Comparison of ENCODE assay signal across 1 cellular context in the genomic region with DNA sequence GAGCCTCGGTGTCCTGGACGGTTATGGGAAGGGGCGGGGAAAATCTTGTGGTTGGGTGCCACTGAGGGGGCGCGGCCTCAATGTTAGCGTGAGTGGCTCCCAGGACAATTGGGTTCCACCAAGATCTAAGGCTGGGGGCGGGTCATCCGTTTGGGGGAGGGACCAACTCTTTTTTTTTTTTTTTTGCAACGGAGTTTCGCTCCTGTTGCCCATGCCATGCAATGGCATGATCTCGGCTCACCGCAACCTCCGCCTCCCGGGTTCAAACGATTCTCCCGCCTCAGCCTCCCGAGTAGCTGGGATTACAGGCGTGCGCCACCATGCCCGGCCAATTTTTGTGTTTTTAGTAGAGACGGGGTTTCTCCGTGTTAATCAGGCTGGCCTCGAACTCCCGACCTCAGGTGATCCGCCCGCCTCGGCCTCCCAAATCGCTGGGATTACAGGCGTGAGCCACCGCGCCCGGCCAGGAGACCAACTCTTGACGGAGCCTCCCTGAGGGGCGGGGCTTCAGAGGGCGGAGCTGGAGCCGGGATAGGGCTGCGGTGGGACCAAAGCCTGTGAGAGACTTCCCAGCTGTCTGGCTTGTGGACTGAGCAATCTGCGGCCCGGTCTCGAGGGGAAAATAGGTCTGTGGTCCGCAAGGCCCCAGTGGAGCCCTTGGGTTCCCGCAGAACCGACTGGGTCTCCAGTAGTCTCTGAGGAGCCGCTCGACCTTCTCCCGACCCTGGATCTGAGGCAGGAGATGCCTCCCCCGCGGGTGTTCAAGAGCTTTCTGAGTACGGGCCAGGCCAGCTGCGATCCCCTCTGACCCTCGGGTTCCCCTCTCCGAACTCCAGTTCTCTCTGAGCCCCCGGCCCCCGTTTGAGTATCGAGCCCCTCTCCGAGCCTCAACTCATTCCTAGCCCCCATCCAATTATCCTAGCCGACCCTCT.
TF ChIP-seq lines count a peak whose summit lies in the region.

No MANE protein-coding gene starts in this region.

TF ChIP-seq in K562, 482 proteins besides CTCF, POLR2A, EP300 and RAD21 (continued from another document):
- TF ChIP-seq, protein P1, sequence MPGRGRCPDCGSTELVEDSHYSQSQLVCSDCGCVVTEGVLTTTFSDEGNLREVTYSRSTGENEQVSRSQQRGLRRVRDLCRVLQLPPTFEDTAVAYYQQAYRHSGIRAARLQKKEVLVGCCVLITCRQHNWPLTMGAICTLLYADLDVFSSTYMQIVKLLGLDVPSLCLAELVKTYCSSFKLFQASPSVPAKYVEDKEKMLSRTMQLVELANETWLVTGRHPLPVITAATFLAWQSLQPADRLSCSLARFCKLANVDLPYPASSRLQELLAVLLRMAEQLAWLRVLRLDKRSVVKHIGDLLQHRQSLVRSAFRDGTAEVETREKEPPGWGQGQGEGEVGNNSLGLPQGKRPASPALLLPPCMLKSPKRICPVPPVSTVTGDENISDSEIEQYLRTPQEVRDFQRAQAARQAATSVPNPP (IDR thresholded peaks at IDR 0.05; ENCODE audit: borderline replicate concordance, insufficient read depth, insufficient read length): no peak
- TF ChIP-seq, protein P2, sequence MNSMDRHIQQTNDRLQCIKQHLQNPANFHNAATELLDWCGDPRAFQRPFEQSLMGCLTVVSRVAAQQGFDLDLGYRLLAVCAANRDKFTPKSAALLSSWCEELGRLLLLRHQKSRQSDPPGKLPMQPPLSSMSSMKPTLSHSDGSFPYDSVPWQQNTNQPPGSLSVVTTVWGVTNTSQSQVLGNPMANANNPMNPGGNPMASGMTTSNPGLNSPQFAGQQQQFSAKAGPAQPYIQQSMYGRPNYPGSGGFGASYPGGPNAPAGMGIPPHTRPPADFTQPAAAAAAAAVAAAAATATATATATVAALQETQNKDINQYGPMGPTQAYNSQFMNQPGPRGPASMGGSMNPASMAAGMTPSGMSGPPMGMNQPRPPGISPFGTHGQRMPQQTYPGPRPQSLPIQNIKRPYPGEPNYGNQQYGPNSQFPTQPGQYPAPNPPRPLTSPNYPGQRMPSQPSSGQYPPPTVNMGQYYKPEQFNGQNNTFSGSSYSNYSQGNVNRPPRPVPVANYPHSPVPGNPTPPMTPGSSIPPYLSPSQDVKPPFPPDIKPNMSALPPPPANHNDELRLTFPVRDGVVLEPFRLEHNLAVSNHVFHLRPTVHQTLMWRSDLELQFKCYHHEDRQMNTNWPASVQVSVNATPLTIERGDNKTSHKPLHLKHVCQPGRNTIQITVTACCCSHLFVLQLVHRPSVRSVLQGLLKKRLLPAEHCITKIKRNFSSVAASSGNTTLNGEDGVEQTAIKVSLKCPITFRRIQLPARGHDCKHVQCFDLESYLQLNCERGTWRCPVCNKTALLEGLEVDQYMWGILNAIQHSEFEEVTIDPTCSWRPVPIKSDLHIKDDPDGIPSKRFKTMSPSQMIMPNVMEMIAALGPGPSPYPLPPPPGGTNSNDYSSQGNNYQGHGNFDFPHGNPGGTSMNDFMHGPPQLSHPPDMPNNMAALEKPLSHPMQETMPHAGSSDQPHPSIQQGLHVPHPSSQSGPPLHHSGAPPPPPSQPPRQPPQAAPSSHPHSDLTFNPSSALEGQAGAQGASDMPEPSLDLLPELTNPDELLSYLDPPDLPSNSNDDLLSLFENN (IDR thresholded peaks at IDR 0.05; ENCODE audit: low read depth in 2 of 2, low read length in 2 of 2): no peak
- TF ChIP-seq, protein P3, sequence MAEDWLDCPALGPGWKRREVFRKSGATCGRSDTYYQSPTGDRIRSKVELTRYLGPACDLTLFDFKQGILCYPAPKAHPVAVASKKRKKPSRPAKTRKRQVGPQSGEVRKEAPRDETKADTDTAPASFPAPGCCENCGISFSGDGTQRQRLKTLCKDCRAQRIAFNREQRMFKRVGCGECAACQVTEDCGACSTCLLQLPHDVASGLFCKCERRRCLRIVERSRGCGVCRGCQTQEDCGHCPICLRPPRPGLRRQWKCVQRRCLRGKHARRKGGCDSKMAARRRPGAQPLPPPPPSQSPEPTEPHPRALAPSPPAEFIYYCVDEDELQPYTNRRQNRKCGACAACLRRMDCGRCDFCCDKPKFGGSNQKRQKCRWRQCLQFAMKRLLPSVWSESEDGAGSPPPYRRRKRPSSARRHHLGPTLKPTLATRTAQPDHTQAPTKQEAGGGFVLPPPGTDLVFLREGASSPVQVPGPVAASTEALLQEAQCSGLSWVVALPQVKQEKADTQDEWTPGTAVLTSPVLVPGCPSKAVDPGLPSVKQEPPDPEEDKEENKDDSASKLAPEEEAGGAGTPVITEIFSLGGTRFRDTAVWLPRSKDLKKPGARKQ (CRISPR knock-in tag; IDR thresholded peaks at IDR 0.05): no peak
- TF ChIP-seq MTA3 (IDR thresholded peaks at IDR 0.05; ENCODE audit: borderline replicate concordance): peak; percentile 59
- TF ChIP-seq PKNOX1 (IDR thresholded peaks at IDR 0.05): peak; percentile 80
- TF ChIP-seq MIER1 (IDR thresholded peaks at IDR 0.05; ENCODE audit: low read depth): peak; percentile 67; the same call in 1 of the 2 replicates
- peak; percentile 80 for TF ChIP-seq TAF7 (tag; IDR thresholded peaks at IDR 0.05)
- 0 out of 2 replicates have a peak, but pooled peaks have one; percentile 3 for TF ChIP-seq ZNF766 (CRISPR knock-in tag; conservative IDR thresholded peaks at IDR 0.05)
- 0 out of 2 replicates have a peak, but pooled peaks have one; percentile 39 for TF ChIP-seq ZNF143 (CRISPR knock-in tag; IDR thresholded peaks at IDR 0.05)
- peak; percentile 22; the same call in 1 of the 2 replicates for TF ChIP-seq MBD2 (IDR thresholded peaks at IDR 0.05; ENCODE audit: borderline replicate concordance, low read depth)
- TF ChIP-seq HBP1 (CRISPR knock-in tag; IDR thresholded peaks at IDR 0.05): peak; percentile 76; the same call in 1 of the 2 replicates
- TF ChIP-seq ZNF449 (CRISPR knock-in tag; IDR thresholded peaks at IDR 0.05): 0 out of 2 replicates have a peak, but pooled peaks have one; percentile 27
- TF ChIP-seq ZNF384 (IDR thresholded peaks at IDR 0.05; ENCODE audit: low read depth, low read length): peak; percentile 86
- TF ChIP-seq, protein P4, sequence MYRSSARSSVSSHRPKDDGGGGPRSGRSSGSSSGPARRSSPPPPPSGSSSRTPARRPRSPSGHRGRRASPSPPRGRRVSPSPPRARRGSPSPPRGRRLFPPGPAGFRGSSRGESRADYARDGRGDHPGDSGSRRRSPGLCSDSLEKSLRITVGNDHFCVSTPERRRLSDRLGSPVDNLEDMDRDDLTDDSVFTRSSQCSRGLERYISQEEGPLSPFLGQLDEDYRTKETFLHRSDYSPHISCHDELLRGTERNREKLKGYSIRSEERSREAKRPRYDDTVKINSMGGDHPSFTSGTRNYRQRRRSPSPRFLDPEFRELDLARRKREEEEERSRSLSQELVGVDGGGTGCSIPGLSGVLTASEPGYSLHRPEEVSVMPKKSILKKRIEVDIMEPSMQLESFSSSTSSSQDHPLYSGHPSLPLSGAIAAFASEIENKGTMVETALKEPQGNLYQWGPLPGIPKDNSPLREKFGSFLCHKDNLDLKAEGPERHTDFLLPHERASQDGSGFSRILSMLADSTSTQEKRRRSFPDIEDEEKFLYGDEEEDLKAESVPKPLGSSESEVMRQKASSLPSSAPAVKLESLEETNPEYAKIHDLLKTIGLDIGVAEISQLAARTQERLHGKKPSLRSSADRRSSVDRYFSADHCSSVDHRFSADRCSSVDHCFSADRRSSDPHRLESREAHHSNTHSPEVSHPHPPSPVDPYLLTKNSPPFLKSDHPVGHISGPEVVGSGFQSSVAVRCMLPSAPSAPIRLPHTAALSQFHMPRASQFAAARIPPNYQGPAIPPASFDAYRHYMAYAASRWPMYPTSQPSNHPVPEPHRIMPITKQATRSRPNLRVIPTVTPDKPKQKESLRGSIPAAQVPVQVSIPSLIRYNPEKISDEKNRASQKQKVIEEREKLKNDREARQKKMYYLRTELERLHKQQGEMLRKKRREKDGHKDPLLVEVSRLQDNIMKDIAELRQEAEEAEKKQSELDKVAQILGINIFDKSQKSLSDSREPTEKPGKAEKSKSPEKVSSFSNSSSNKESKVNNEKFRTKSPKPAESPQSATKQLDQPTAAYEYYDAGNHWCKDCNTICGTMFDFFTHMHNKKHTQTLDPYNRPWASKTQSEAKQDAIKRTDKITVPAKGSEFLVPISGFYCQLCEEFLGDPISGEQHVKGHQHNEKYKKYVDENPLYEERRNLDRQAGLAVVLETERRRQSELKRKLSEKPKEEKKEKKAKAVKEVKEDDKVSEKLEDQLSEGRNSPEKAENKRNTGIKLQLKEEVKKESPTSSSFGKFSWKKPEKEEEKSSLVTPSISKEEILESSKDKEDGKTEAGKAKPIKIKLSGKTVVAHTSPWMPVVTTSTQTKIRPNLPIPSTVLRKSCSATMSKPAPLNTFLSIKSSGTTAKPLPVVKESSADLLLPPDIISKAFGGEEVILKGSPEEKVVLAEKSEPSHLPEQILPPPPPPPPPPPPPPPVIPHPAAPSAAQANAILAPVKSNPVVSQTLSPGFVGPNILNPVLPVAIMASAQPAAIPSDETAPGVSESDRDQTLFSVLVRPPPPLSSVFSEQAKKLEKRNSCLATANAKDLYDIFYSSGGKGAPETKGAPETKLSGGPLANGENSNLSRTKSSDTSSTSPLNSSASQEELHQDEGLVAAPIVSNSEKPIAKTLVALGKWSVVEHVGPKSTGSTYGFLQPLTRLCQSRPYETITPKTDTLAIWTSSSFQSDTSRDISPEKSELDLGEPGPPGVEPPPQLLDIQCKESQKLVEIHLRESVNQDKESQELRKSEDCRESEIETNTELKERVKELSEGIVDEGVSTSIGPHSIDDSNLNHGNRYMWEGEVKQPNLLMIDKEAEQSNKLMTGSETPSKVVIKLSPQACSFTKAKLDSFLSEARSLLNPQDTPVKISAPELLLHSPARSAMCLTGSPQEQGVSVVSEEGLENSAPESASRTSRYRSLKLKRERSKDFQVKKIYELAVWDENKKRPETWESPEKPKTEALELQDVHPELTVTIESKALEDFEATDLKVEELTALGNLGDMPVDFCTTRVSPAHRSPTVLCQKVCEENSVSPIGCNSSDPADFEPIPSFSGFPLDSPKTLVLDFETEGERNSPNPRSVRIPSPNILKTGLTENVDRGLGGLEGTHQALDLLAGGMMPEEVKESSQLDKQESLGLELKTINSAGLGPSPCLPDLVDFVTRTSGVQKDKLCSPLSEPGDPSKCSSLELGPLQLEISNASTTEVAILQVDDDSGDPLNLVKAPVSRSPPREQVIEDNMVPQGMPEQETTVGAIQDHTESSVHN (IDR thresholded peaks at IDR 0.05; ENCODE audit: borderline replicate concordance in 1 of 2, low read depth in 1 of 2): no peak
- TF ChIP-seq SLC30A9 (CRISPR knock-in tag; IDR thresholded peaks at IDR 0.05): no peak
- 0 out of 2 replicates have a peak, but pooled peaks have one; percentile 10 for TF ChIP-seq STAG1 (CRISPR knock-in tag; IDR thresholded peaks at IDR 0.05; ENCODE audit: borderline replicate concordance)
- TF ChIP-seq HCFC1 (IDR thresholded peaks at IDR 0.05; ENCODE audit: low read depth, low read length): 0 out of 2 replicates have a peak, but pooled peaks have one; percentile 18
- TF ChIP-seq SUPT5H (IDR thresholded peaks at IDR 0.05): peak; percentile 53
TF ChIP-seq in K562: peak in this region for 112.
